ENCODE assay signal across 8 cellular contexts in the genomic region with DNA sequence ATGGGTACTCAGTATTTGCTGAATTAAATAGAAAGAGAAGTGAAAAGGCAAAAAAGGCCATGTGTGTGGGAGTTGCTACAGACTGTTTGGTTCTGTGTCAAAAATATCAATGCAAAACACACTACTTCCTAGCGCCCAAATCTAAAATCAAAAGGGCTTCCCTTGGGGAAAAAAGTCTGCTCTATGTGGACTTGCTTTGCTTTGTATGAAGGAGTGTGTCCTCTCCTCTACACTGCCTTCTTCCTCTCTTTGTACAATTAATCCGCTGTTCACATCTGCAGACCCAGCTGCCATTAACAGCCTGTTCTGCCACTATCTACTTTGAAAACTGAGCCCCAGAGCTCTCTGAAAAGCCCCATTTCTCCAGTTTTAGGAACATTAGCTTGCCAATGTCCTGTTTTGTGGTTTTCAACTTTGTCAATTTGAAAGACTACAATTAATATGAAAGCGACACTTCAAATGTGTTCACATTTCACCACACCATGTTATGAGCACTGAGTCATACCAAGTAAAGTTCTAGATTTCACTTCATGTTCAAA.
DNase-seq lines count a peak whose midpoint lies in the region; ATAC-seq and TF ChIP-seq lines count a peak whose summit lies in the region.

No MANE protein-coding gene starts in this region.

- no peaks in the 10 kb centered on the region for H3K36me3 Mint-ChIP-seq in central memory CD8-positive, alpha-beta T cell (ENCODE audit: insufficient read depth)

- H3K4me1 Mint-ChIP-seq in central memory CD8-positive, alpha-beta T cell = no peaks in the 10 kb centered on the region

- peak; percentile 80 for ATAC-seq in GM21360 (IDR thresholded peaks at IDR 0.05; ENCODE audit: unreplicated experiment)
- ATAC-seq in HG03460 (IDR thresholded peaks at IDR 0.05; ENCODE audit: unreplicated experiment) = peak; percentile 82
- ATAC-seq in central memory CD8-positive, alpha-beta T cell (replicated peaks; ENCODE audit: extremely low read depth, poor library complexity, severe bottlenecking) = peak; percentile 19

- H3K4me3 Mint-ChIP-seq in central memory CD8-positive, alpha-beta T cell = no peak overlapping the region

- POLR2A ChIA-PET in GM10248 (lab: Yijun Ruan, JAX) = no interaction called here

- no peaks in the 10 kb centered on the region for H3K9me3 Mint-ChIP-seq in central memory CD8-positive, alpha-beta T cell

- no peak for TF ChIP-seq CTCF in GM10248 (IDR thresholded peaks at IDR 0.05; ENCODE audit: control extremely low read depth, extremely low read depth, low read depth, missing control alignments)

- peaks cover 35% of the 10 kb centered on the region for H3K27me3 Mint-ChIP-seq in central memory CD8-positive, alpha-beta T cell

- DNase-seq in GM10248 (ENCODE audit: extremely low spot score) (peak; percentile 49), kidney glomerular epithelial cell (lab: John Stamatoyannopoulos, UW) (no peak), NCI-H748 (lab: John Stamatoyannopoulos, UW; ENCODE audit: unreplicated experiment) (no peak), OCI-M2 (lab: John Stamatoyannopoulos, UW; ENCODE audit: unreplicated experiment) (no peak), A172 (ENCODE audit: low spot score) (no peak)
- DNase-seq in central memory CD8-positive, alpha-beta T cell (ENCODE audit: low spot score in 2 of 2) = no peak

- CTCF ChIA-PET in GM10248 (lab: Yijun Ruan, JAX) = interaction anchor here (1.3 kb wide), 1 partner anchor 9 kb away, joined by 3 read pairs; no protein-coding TSS in a partner anchor

- H3K27ac Mint-ChIP-seq in central memory CD8-positive, alpha-beta T cell (ENCODE audit: low read depth) = no peak overlapping the region

Comparison
In these comparisons a context has a peak if more than half of its experiments do, and no peak if none do; other contexts are left out.
1. ATAC-seq: peak in every context shown above with its lines; median percentile 82 in HG03460; 80 in GM21360; 19 in central memory CD8-positive, alpha-beta T cell.